9 cellular contexts compared by ENCODE assay signal in genomic region chr19:49362926-49363264, GRCh38. TPM values are rescaled to one million over a fixed set of nuclear protein-coding genes. Genes with fewer than 3 reads are reported as not detected.
DNase-seq lines count a peak whose midpoint lies in the region; ATAC-seq, FAIRE-seq and TF ChIP-seq lines count a peak whose summit lies in the region.
"Had no signal": no experiment of that assay in that cellular context is flagged by ENCODE, and none has a peak within 500 bp of the region (broad histone marks: within the 10 kb centered on the region; RNA-seq: fewer than 3 reads in every experiment).

No MANE protein-coding gene starts in this region.

- H3K36me3 ChIP-seq in WERI-Rb-1 (peaks cover 11% of the 10 kb centered on the region; the same call in 1 of the 2 replicates), hepatocyte (replicated peaks; ENCODE audit: insufficient read depth, low read depth) (no peaks in the 10 kb centered on the region), smooth muscle cell (ENCODE audit: low read depth) (no peaks in the 10 kb centered on the region)

- no peak for TF ChIP-seq CTCF in WERI-Rb-1 (IDR thresholded peaks at IDR 0.05; ENCODE audit: low read depth, low read length)
- TF ChIP-seq CTCF in hepatocyte (IDR thresholded peaks at IDR 0.05; ENCODE audit: poor library complexity) = no peak
- TF ChIP-seq CTCF in smooth muscle cell (IDR thresholded peaks at IDR 0.05; ENCODE audit: borderline replicate concordance, insufficient read depth, poor library complexity, severe bottlenecking) = no peak
- TF ChIP-seq CTCF in foreskin keratinocyte (conservative IDR thresholded peaks at IDR 0.05) = no peak

- TF ChIP-seq POLR2A in H54 (IDR thresholded peaks at IDR 0.05; ENCODE audit: low read depth, low read length) = no peak
- TF ChIP-seq POLR2A in erythroblast (IDR thresholded peaks at IDR 0.05; ENCODE audit: low read length) = no peak

- H3K9ac ChIP-seq in smooth muscle cell (ENCODE audit: low read depth) = peak overlapping the region; percentile 96

- under 1% methylated on average over 14 of the region's 14 CpGs for whole genome bisulfite sequencing in hepatocyte (ENCODE audit: low lambda C conversion rate, missing lambda C conversion rate)
- under 1% methylated on average over 14 of the region's 14 CpGs for WGBS in smooth muscle cell (ENCODE audit: low lambda C conversion rate)

- H3K4me3 ChIP-seq in WERI-Rb-1 (ENCODE audit: low read depth, low read length) = peak overlapping the region; percentile 87
- H3K4me3 ChIP-seq in hepatocyte = peak overlapping the region; percentile 95
- H3K4me3 ChIP-seq in smooth muscle cell = peak overlapping the region; percentile 76

- peak overlapping the region; percentile 8 for H2AFZ ChIP-seq in hepatocyte
- peak overlapping the region; percentile 75 for H2AFZ ChIP-seq in smooth muscle cell (ENCODE audit: low read depth)

- H3K9me2 ChIP-seq in hepatocyte (replicated peaks; ENCODE audit: insufficient read depth) = no peaks in the 10 kb centered on the region

- H4K20me1 ChIP-seq in hepatocyte (ENCODE audit: insufficient read depth, poor library complexity, severe bottlenecking) = no peaks in the 10 kb centered on the region
- peaks cover under 1% of the 10 kb centered on the region for H4K20me1 ChIP-seq in smooth muscle cell (ENCODE audit: low read depth)

- H3K4me2 ChIP-seq in hepatocyte (peak overlapping the region; percentile 75), smooth muscle cell (peak overlapping the region; percentile 95)

- H3K4me1 ChIP-seq in hepatocyte (ENCODE audit: insufficient read depth) (no peaks in the 10 kb centered on the region), smooth muscle cell (ENCODE audit: low read depth) (peaks cover 3% of the 10 kb centered on the region), foreskin keratinocyte (no peaks in the 10 kb centered on the region)

- peaks cover 6% of the 10 kb centered on the region for H3F3A ChIP-seq in smooth muscle cell (ENCODE audit: low read depth)

- FAIRE-seq in H54 (lab: Jason Lieb, UNC) = no peak

- ATAC-seq in foreskin keratinocyte (no peak), GM19452 (IDR thresholded peaks at IDR 0.05; ENCODE audit: unreplicated experiment) (no peak)

- H3K79me2 ChIP-seq in hepatocyte (peaks cover 35% of the 10 kb centered on the region), smooth muscle cell (ENCODE audit: low read depth) (peaks cover 39% of the 10 kb centered on the region)

- no peaks in the 10 kb centered on the region for H3K9me3 ChIP-seq in WERI-Rb-1 (ENCODE audit: severe bottlenecking)
- H3K9me3 ChIP-seq in hepatocyte (ENCODE audit: low read depth) = no peaks in the 10 kb centered on the region
- H3K9me3 ChIP-seq in smooth muscle cell (replicated peaks; ENCODE audit: low read depth) = no peaks in the 10 kb centered on the region

- H3K27ac ChIP-seq in WERI-Rb-1 (0 out of 2 replicates have a peak overlapping the region, but pooled peaks have one; percentile 14), hepatocyte (peak overlapping the region; percentile 98), smooth muscle cell (ENCODE audit: low read depth) (peak overlapping the region; percentile 97), foreskin keratinocyte (no peak overlapping the region)

- peak; percentile 39 for DNase-seq in H54 (ENCODE audit: insufficient read length, low spot score)
- no peak for DNase-seq in WERI-Rb-1
- peak; percentile 65 for DNase-seq in hepatocyte (ENCODE audit: low spot score)
- peak; percentile 77 for DNase-seq in smooth muscle cell (lab: John Stamatoyannopoulos, UW; ENCODE audit: unreplicated experiment)
- DNase-seq in OCI-M1 (lab: John Stamatoyannopoulos, UW) = no peak
- no peak for DNase-seq in foreskin keratinocyte
- DNase-seq in erythroblast (lab: John Stamatoyannopoulos, UW) = no peak

- H3K27me3 ChIP-seq in WERI-Rb-1 (ENCODE audit: insufficient read depth, low read depth, severe bottlenecking) (no peaks in the 10 kb centered on the region), hepatocyte (no peaks in the 10 kb centered on the region), smooth muscle cell (ENCODE audit: low read depth) (no peaks in the 10 kb centered on the region), foreskin keratinocyte (no peaks in the 10 kb centered on the region)

RNA-seq across cellular contexts. Expression of gene TEAD2, which starts 0.7 kb away (rescaled TPM):
- total RNA-seq in hepatocyte = 35.4 and 42.2 TPM in 2 replicates
- polyA plus RNA-seq in hepatocyte = 36.1 and 41.4 TPM in 2 replicates
- total RNA-seq in smooth muscle cell = 46.0 and 71.8 TPM in 2 replicates
- 55.3 and 58.5 TPM in 2 replicates for polyA plus RNA-seq in smooth muscle cell
- total RNA-seq in foreskin keratinocyte = 26.7 and 34.0 TPM in 2 replicates
- polyA plus RNA-seq in foreskin keratinocyte = 23.8 and 26.1 TPM in 2 replicates
- total RNA-seq: T-helper 1 cell treated with Interleukin-12 subunit alpha and Interleukin-12 subunit beta and Interleukin-4 antibody, amounts not matched to agents 30 ng/mL and 1 ng/mL, for 36 hours had no signal

RNA-seq across cellular contexts. Expression of gene DKKL1, which starts 0.8 kb away (rescaled TPM):
- total RNA-seq in hepatocyte (2.2 and 2.9 TPM in 2 replicates), smooth muscle cell (2.3 and 6.3 TPM in 2 replicates), foreskin keratinocyte (0.25 and 0.31 TPM in 2 replicates)
- polyA plus RNA-seq in hepatocyte (4.0 and 6.0 TPM in 2 replicates), smooth muscle cell (2.8 and 6.4 TPM in 2 replicates), foreskin keratinocyte (0.15 TPM in 1 of 2 replicates, not detected in the other)
- total RNA-seq: T-helper 1 cell treated with Interleukin-12 subunit alpha and Interleukin-12 subunit beta and Interleukin-4 antibody, amounts not matched to agents 30 ng/mL and 1 ng/mL, for 36 hours had no signal

RNA-seq across cellular contexts. Expression of gene KASH5, which starts 25.2 kb away (rescaled TPM):
- total RNA-seq in hepatocyte (not detected in 2 replicates), smooth muscle cell (not detected in 2 replicates), foreskin keratinocyte (not detected in 2 replicates)
- polyA plus RNA-seq in hepatocyte (not detected in 2 replicates), smooth muscle cell (not detected in 2 replicates), foreskin keratinocyte (not detected in 2 replicates)
- total RNA-seq: T-helper 1 cell treated with Interleukin-12 subunit alpha and Interleukin-12 subunit beta and Interleukin-4 antibody, amounts not matched to agents 30 ng/mL and 1 ng/mL, for 36 hours had no signal

RNA-seq across cellular contexts. Expression of gene CD37, which starts 27.7 kb away (rescaled TPM):
- total RNA-seq in hepatocyte (0.27 and 1.9 TPM in 2 replicates), smooth muscle cell (not detected in 2 replicates), foreskin keratinocyte (not detected in 2 replicates)
- polyA plus RNA-seq in hepatocyte (6.6 and 12.4 TPM in 2 replicates), smooth muscle cell (7.0 and 8.8 TPM in 2 replicates), foreskin keratinocyte (not detected in 2 replicates)

RNA-seq across cellular contexts. Expression of gene SLC6A16, which starts 37.9 kb away (rescaled TPM):
- total RNA-seq in hepatocyte = 0.27 TPM in 1 of 2 replicates, not detected in the other
- polyA plus RNA-seq in hepatocyte = 0.27 and 1.1 TPM in 2 replicates
- 0.63 and 1.4 TPM in 2 replicates for total RNA-seq in smooth muscle cell
- polyA plus RNA-seq in smooth muscle cell = 2.3 and 2.8 TPM in 2 replicates
- 0.17 TPM in 1 of 2 replicates, not detected in the other for total RNA-seq in foreskin keratinocyte
- polyA plus RNA-seq in foreskin keratinocyte = 0.25 TPM in 1 of 2 replicates, not detected in the other

Comparison
In these comparisons a context has a peak if more than half of its experiments do, and no peak if none do; other contexts are left out.
1. DNase-seq: peak in H54 (single experiment), hepatocyte (single experiment) and smooth muscle cell (single experiment); none in WERI-Rb-1 (single experiment), OCI-M1 (single experiment), foreskin keratinocyte (0 of 2) and erythroblast (0 of 2).
2. Peak in every context shown above with its lines, with median percentiles within 50 percentile points of each other: H3K4me3 ChIP-seq.